11 cellular contexts compared by ENCODE assay signal in the genomic region with DNA sequence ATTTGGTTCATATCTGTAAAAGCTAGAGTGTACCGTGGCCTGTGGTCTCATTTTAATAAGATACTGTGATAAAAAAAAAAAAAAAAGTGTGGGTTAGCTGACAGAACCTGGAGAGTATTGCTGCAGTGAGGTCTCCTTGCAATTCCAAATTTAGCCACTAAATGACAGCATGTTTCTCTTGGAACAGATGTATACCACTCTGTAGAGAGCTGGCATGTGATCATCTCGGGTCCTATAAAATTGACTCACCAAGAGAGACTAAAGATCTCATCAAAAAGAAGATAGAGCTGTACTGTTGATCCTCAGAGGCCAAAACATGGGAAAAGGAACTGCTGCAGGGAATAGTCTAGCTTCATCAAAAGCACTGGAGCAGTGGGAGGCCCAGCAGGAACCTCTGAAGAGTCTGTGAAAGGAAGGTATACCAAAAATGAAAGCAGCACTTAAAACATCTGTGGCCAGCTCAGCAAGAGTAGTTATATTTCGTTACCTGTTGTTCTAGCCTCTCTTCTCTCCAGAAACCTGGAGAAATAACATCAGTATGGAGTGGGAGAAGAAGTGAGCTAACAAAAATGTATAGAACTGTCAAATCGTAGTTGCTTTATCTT.
DNase-seq lines count a peak whose midpoint lies in the region; ATAC-seq, FAIRE-seq and TF ChIP-seq lines count a peak whose summit lies in the region.
"Had no signal": no experiment of that assay in that cellular context is flagged by ENCODE, and none has a peak within 500 bp of the region (broad histone marks: within the 10 kb centered on the region; RNA-seq: fewer than 3 reads in every experiment).

No MANE protein-coding gene starts in this region.

- no peaks in the 10 kb centered on the region for H3K4me1 ChIP-seq in HepG2 (ENCODE audit: insufficient read depth, low read length)

- intact Hi-C loops in HepG2 (cut with micrococcal nuclease; ENCODE audit: unreplicated experiment), result no loop called here

- no peaks in the 10 kb centered on the region for H4K20me1 ChIP-seq in HepG2 (ENCODE audit: insufficient read depth, low read length)

- H3K27me3 ChIP-seq in HepG2 (ENCODE audit: control insufficient read depth in 1 of 2, insufficient read depth in 2 of 2, low read length in 2 of 2), result no peaks in the 10 kb centered on the region

- FAIRE-seq in HepG2 (lab: Jason Lieb, UNC), result no peak

- ATAC-seq in HG03342 (IDR thresholded peaks at IDR 0.05; ENCODE audit: unreplicated experiment) (peak; percentile 84), HepG2 (peak; percentile 88)
- ATAC-seq: effector memory CD8-positive, alpha-beta T cell had no signal

- H3K4me3 Mint-ChIP-seq in activated naive CD8-positive, alpha-beta T cell treated with anti-CD3 and anti-CD28 coated beads for 36 hours, result no peak overlapping the region
- H3K4me3 Mint-ChIP-seq: effector memory CD8-positive, alpha-beta T cell had no signal

- in situ Hi-C loops in HepG2 (cut with HindIII; ENCODE audit: extremely low pct_ligation_motif_present, low pct_unique_long_range_greater_than_20kb), result no loop called here

- H3K36me3 ChIP-seq in HepG2 (replicated peaks in 1 of 2; ENCODE audit: control insufficient read depth in 1 of 2, insufficient read depth in 2 of 2, low read length in 2 of 2), result no peaks in the 10 kb centered on the region

- H3K4me1 Mint-ChIP-seq in activated naive CD8-positive, alpha-beta T cell treated with anti-CD3 and anti-CD28 coated beads for 36 hours, result no peaks in the 10 kb centered on the region

- no peak overlapping the region for H2AFZ ChIP-seq in HepG2 (ENCODE audit: low read length)

- TF ChIP-seq POLR2A in HepG2 (IDR thresholded peaks at IDR 0.05; ENCODE audit: insufficient read depth in 1 of 2, low read depth in 2 of 2, low read length in 2 of 2) (no peak), erythroblast (IDR thresholded peaks at IDR 0.05; ENCODE audit: low read length) (no peak)

- BruUV-seq in HepG2 (replicated peaks; lab: Mats Ljungman, UMichigan), result no TSS peak

- no peaks in the 10 kb centered on the region for H3K36me3 Mint-ChIP-seq in activated naive CD8-positive, alpha-beta T cell treated with anti-CD3 and anti-CD28 coated beads for 36 hours

- POLR2A ChIA-PET in HepG2 (lab: Yijun Ruan, JAX), result no interaction called here

- TF ChIP-seq EP300 in HepG2 (IDR thresholded peaks at IDR 0.05; ENCODE audit: low read depth in 2 of 2, low read length in 2 of 2) (no peak), HepG2 (CRISPR knock-in tag; IDR thresholded peaks at IDR 0.05; ENCODE audit: borderline replicate concordance) (no peak)

- DNase-seq in GM12864 (ENCODE audit: low read depth), result no peak
- no peak for DNase-seq in HepG2 (ENCODE audit: low spot score)
- no peak for DNase-seq in NCI-H1436 (lab: John Stamatoyannopoulos, UW)
- DNase-seq in nucleus accumbens (lab: John Stamatoyannopoulos, UW), result no peak
- DNase-seq in activated naive CD8-positive, alpha-beta T cell treated with anti-CD3 and anti-CD28 coated beads for 36 hours, result no peak
- no peak for DNase-seq in erythroblast (lab: John Stamatoyannopoulos, UW)
- DNase-seq: effector memory CD8-positive, alpha-beta T cell; NCI-H1092; occipital lobe had no signal

- TF ChIP-seq RAD21 in HepG2 (CRISPR knock-in tag; IDR thresholded peaks at IDR 0.05), result no peak

- no peak overlapping the region for H3K9ac ChIP-seq in HepG2 (ENCODE audit: insufficient read depth, low read depth, low read length)

- no peak overlapping the region for H3K4me2 ChIP-seq in HepG2 (ENCODE audit: low read depth, low read length)

- no peak overlapping the region for H3K27ac Mint-ChIP-seq in activated naive CD8-positive, alpha-beta T cell treated with anti-CD3 and anti-CD28 coated beads for 36 hours
- H3K27ac Mint-ChIP-seq: effector memory CD8-positive, alpha-beta T cell had no signal

- CTCF ChIA-PET in HepG2 (lab: Yijun Ruan, JAX; ENCODE audit: low intra/inter-chr PET ratio, low total read pairs), result no interaction called here

- H3K79me2 ChIP-seq in HepG2 (ENCODE audit: insufficient read depth, low read length), result no peaks in the 10 kb centered on the region

- under 1% methylated on average over 4 of the region's 4 CpGs for WGBS in HepG2 (ENCODE audit: low lambda C conversion rate)

- H3K9me3 ChIP-seq in HepG2 (ENCODE audit: low read length), result no peaks in the 10 kb centered on the region

- H3K27me3 Mint-ChIP-seq in activated naive CD8-positive, alpha-beta T cell treated with anti-CD3 and anti-CD28 coated beads for 36 hours, result no peaks in the 10 kb centered on the region

- no peak overlapping the region for H3K27ac ChIP-seq in VCaP
- no peak overlapping the region for H3K27ac ChIP-seq in HepG2 (ENCODE audit: extremely low read length, insufficient read depth, low read length)

- TF ChIP-seq CTCF in GM12864 (IDR thresholded peaks at IDR 0.05; ENCODE audit: low read depth, low read length, missing control alignments) (peak; percentile 29), VCaP (conservative IDR thresholded peaks at IDR 0.05) (peak; percentile 33), HepG2 (CRISPR knock-in tag; IDR thresholded peaks at IDR 0.05) (0 out of 2 replicates have a peak, but pooled peaks have one; percentile 4)

- H3K9me3 Mint-ChIP-seq in activated naive CD8-positive, alpha-beta T cell treated with anti-CD3 and anti-CD28 coated beads for 36 hours, result peaks cover 8% of the 10 kb centered on the region

- no peak overlapping the region for H3K4me3 ChIP-seq in GM12864 (ENCODE audit: low read depth, low read length)
- no peak overlapping the region for H3K4me3 ChIP-seq in HepG2 (replicated peaks in 1 of 3; ENCODE audit: insufficient read depth in 1 of 3, low read depth in 2 of 3, low read length in 3 of 3)

TF ChIP-seq in HepG2, 621 proteins besides CTCF, POLR2A, EP300 and RAD21:
- TF ChIP-seq, protein P1, sequence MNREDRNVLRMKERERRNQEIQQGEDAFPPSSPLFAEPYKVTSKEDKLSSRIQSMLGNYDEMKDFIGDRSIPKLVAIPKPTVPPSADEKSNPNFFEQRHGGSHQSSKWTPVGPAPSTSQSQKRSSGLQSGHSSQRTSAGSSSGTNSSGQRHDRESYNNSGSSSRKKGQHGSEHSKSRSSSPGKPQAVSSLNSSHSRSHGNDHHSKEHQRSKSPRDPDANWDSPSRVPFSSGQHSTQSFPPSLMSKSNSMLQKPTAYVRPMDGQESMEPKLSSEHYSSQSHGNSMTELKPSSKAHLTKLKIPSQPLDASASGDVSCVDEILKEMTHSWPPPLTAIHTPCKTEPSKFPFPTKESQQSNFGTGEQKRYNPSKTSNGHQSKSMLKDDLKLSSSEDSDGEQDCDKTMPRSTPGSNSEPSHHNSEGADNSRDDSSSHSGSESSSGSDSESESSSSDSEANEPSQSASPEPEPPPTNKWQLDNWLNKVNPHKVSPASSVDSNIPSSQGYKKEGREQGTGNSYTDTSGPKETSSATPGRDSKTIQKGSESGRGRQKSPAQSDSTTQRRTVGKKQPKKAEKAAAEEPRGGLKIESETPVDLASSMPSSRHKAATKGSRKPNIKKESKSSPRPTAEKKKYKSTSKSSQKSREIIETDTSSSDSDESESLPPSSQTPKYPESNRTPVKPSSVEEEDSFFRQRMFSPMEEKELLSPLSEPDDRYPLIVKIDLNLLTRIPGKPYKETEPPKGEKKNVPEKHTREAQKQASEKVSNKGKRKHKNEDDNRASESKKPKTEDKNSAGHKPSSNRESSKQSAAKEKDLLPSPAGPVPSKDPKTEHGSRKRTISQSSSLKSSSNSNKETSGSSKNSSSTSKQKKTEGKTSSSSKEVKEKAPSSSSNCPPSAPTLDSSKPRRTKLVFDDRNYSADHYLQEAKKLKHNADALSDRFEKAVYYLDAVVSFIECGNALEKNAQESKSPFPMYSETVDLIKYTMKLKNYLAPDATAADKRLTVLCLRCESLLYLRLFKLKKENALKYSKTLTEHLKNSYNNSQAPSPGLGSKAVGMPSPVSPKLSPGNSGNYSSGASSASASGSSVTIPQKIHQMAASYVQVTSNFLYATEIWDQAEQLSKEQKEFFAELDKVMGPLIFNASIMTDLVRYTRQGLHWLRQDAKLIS (CRISPR knock-in tag; IDR thresholded peaks at IDR 0.05), result no peak
- TF ChIP-seq ZNF12 (CRISPR knock-in tag; IDR thresholded peaks at IDR 0.05), result no peak
- TF ChIP-seq ZNF251 (CRISPR knock-in tag; IDR thresholded peaks at IDR 0.05), result no peak
